ENCODE assay signal across 16 cellular contexts in the genomic region with DNA sequence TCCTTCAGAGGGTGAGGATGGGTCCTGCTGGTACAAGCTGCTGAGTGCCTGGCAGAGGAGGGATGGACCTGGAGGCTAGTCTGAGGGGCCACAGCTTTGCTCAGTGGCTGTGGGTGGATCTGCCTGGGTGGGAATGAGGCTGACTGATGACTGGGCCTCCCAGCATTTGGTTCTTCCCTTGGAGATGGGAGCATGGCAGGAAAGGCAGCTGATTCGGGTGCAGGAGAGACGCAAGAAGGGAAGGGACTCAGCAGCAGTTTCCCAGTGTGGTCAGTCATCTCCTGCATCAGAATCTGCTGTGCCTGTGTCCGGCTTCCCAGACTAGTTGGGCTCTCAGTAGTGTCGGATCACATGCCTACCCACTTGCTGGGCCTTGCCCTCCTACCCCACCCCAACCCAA. TPM values are rescaled to one million over a fixed set of nuclear protein-coding genes. Genes with fewer than 3 reads are reported as not detected.
A peak's percentile ranks its signal among the peaks of the same experiment; 100 is the strongest.
DNase-seq lines count a peak whose midpoint lies in the region; ATAC-seq and TF ChIP-seq lines count a peak whose summit lies in the region.
"Had no signal": no experiment of that assay in that cellular context is flagged by ENCODE, and none has a peak within 500 bp of the region (broad histone marks: within the 10 kb centered on the region; RNA-seq: fewer than 3 reads in every experiment).

No MANE protein-coding gene starts in this region.

- peaks cover 65% of the 10 kb centered on the region for H3K36me3 Mint-ChIP-seq in CD8-positive, alpha-beta T cell
- H3K36me3 Mint-ChIP-seq in activated T-helper 17 cell treated with anti-CD3 and anti-CD28 coated beads, Interleukin-2, amount 50 U/mL, for 72 hours (ENCODE audit: low read depth), result peaks cover 91% of the 10 kb centered on the region
- H3K36me3 Mint-ChIP-seq in naive thymus-derived CD8-positive, alpha-beta T cell, result peaks cover 0 to 74% (median 28%) of the 10 kb centered on the region in 3 donors
- H3K36me3 Mint-ChIP-seq: IgD-negative memory B cell had no signal

- DNase-seq in CD8-positive, alpha-beta T cell, result no peak
- DNase-seq in naive thymus-derived CD8-positive, alpha-beta T cell, result no peak
- DNase-seq in cerebellum (ENCODE audit: low spot score) (no peak), GM03348 (ENCODE audit: low spot score) (no peak), HT-29 (ENCODE audit: low spot score) (no peak), A172 (ENCODE audit: low spot score) (no peak)
- DNase-seq: activated effector memory CD4-positive, alpha-beta T cell treated with Interleukin-2 at 50 U/mL for 16 hours; BE2C; caudate nucleus; H9; islet precursor cell; NCI-H1105 treated with DMSO at 0.1 percent for 48 hours; NCI-H446 treated with DMSO at 0.1 percent for 48 hours had no signal

- peak overlapping the region; percentile 98 for H3K27ac Mint-ChIP-seq in CD8-positive, alpha-beta T cell
- H3K27ac Mint-ChIP-seq in activated T-helper 17 cell treated with anti-CD3 and anti-CD28 coated beads, Interleukin-2, amount 50 U/mL, for 72 hours, result peak overlapping the region; percentile 91
- H3K27ac Mint-ChIP-seq in naive thymus-derived CD8-positive, alpha-beta T cell, result peak overlapping the region; percentile 94 to 100 (median 98)
- H3K27ac Mint-ChIP-seq: H9 had no signal

- H3K9me3 ChIP-seq in BLaER1, result no peaks in the 10 kb centered on the region
- H3K9me3 ChIP-seq in CD8-positive, alpha-beta T cell (ENCODE audit: low read length), result no peaks in the 10 kb centered on the region
- H3K9me3 ChIP-seq: BE2C had no signal

- POLR2A ChIA-PET in CD8-positive, alpha-beta T cell (lab: Charles Lee), result interaction anchor here (0.9 kb wide), 1 partner anchor 24 kb away, joined by 3 read pairs; no protein-coding TSS in a partner anchor
- POLR2A ChIA-PET in naive thymus-derived CD8-positive, alpha-beta T cell (lab: Charles Lee), result interaction anchor here (0.7 to 3.0 kb wide), 4 partner anchors 8 to 97 kb away, joined by 3 to 20 read pairs (median 4); no protein-coding TSS in a partner anchor

- peak overlapping the region; percentile 81 for H3K4me2 ChIP-seq in BLaER1

- peaks cover 84% of the 10 kb centered on the region for H3K4me1 Mint-ChIP-seq in CD8-positive, alpha-beta T cell (ENCODE audit: low read depth)
- peaks cover 65% of the 10 kb centered on the region for H3K4me1 Mint-ChIP-seq in activated T-helper 17 cell treated with anti-CD3 and anti-CD28 coated beads, Interleukin-2, amount 50 U/mL, for 72 hours
- peaks cover 44 to 90% (median 78%) of the 10 kb centered on the region in 4 donors for H3K4me1 Mint-ChIP-seq in naive thymus-derived CD8-positive, alpha-beta T cell

- peak overlapping the region; percentile 65 for H3K4me3 Mint-ChIP-seq in CD8-positive, alpha-beta T cell
- H3K4me3 Mint-ChIP-seq in activated T-helper 17 cell treated with anti-CD3 and anti-CD28 coated beads, Interleukin-2, amount 50 U/mL, for 72 hours, result peak overlapping the region; percentile 91
- H3K4me3 Mint-ChIP-seq in naive thymus-derived CD8-positive, alpha-beta T cell, result peak overlapping the region; percentile 34 to 88 (median 72)
- H3K4me3 Mint-ChIP-seq: H9 had no signal

- peaks cover 76% of the 10 kb centered on the region for H3K4me1 ChIP-seq in BLaER1
- peaks cover 69% of the 10 kb centered on the region for H3K4me1 ChIP-seq in CD8-positive, alpha-beta T cell (ENCODE audit: insufficient read depth, low read length)

- peak overlapping the region; percentile 96 for H3K27ac ChIP-seq in BLaER1
- peak overlapping the region; percentile 46 for H3K27ac ChIP-seq in CD8-positive, alpha-beta T cell (ENCODE audit: low read depth, low read length)

- H3K27me3 ChIP-seq in BLaER1, result no peaks in the 10 kb centered on the region
- no peaks in the 10 kb centered on the region for H3K27me3 ChIP-seq in CD8-positive, alpha-beta T cell (ENCODE audit: insufficient read depth, low read length)
- H3K27me3 ChIP-seq: BE2C had no signal

- H3K9me3 Mint-ChIP-seq in CD8-positive, alpha-beta T cell, result no peaks in the 10 kb centered on the region
- no peaks in the 10 kb centered on the region for H3K9me3 Mint-ChIP-seq in activated T-helper 17 cell treated with anti-CD3 and anti-CD28 coated beads, Interleukin-2, amount 50 U/mL, for 72 hours
- H3K9me3 Mint-ChIP-seq in naive thymus-derived CD8-positive, alpha-beta T cell, result peaks cover 0 to 2% (median 0%) of the 10 kb centered on the region in 9 donors
- H3K9me3 Mint-ChIP-seq: H9, IgD-negative memory B cell had no signal

- TF ChIP-seq CTCF in CD8-positive, alpha-beta T cell (IDR thresholded peaks at IDR 0.05), result no peak

- no peak overlapping the region for H3K4me3 ChIP-seq in BLaER1
- H3K4me3 ChIP-seq in CD8-positive, alpha-beta T cell (ENCODE audit: low read depth, low read length), result peak overlapping the region; percentile 22

- 0 out of 2 replicates have a peak overlapping the region, but pooled peaks have one; percentile 5 for H3K9ac ChIP-seq in BLaER1

- intact Hi-C loops in CD8-positive, alpha-beta T cell (cut with DNase I, micrococcal nuclease), result loop anchor here (5.0 to 10.0 kb wide), 4 partner anchors 92 to 1414 kb away; a partner anchor contains a TSS

- CTCF ChIA-PET in CD8-positive, alpha-beta T cell (lab: Charles Lee), result interaction anchor here (1.1 to 22.2 kb wide), 3 partner anchors 13 to 127 kb away, joined by 4 to 289 read pairs (median 4); no protein-coding TSS in a partner anchor

- ATAC-seq in CD8-positive, alpha-beta T cell, result no peak
- ATAC-seq in activated T-helper 17 cell treated with anti-CD3 and anti-CD28 coated beads, Interleukin-2, amount 50 U/mL, for 72 hours (replicated peaks), result no peak
- ATAC-seq in naive thymus-derived CD8-positive, alpha-beta T cell, result no peak

- no peaks in the 10 kb centered on the region for H3K27me3 Mint-ChIP-seq in CD8-positive, alpha-beta T cell (ENCODE audit: low read depth)
- H3K27me3 Mint-ChIP-seq in activated T-helper 17 cell treated with anti-CD3 and anti-CD28 coated beads, Interleukin-2, amount 50 U/mL, for 72 hours, result no peaks in the 10 kb centered on the region
- no peaks in the 10 kb centered on the region for H3K27me3 Mint-ChIP-seq in naive thymus-derived CD8-positive, alpha-beta T cell
- H3K27me3 Mint-ChIP-seq: IgD-negative memory B cell had no signal

- H4K20me1 ChIP-seq in BLaER1, result peaks cover 41% of the 10 kb centered on the region

- H3K36me3 ChIP-seq in BLaER1, result peaks cover 61% of the 10 kb centered on the region
- H3K36me3 ChIP-seq in CD8-positive, alpha-beta T cell (ENCODE audit: insufficient read depth, low read length), result peaks cover 16% of the 10 kb centered on the region
- H3K36me3 ChIP-seq: BE2C had no signal

RNA-seq across cellular contexts. Expression of a gene that starts 7.3 kb away (rescaled TPM):
- total RNA-seq in CD8-positive, alpha-beta T cell, result 100 to 1,000 TPM; 275 to 282 TPM
- total RNA-seq in activated T-helper 17 cell treated with anti-CD3 and anti-CD28 coated beads, Interleukin-2, amount 50 U/mL, for 72 hours, result 100 to 1,000 TPM; 180 to 334 TPM
- 100 to 1,000 TPM; 408 to 419 TPM for total RNA-seq in naive thymus-derived CD8-positive, alpha-beta T cell
- polyA plus RNA-seq in naive thymus-derived CD8-positive, alpha-beta T cell, result 100 to 1,000 TPM in 2 of 3 donors, 10 to 100 TPM in 1; 97.5 to 116 (median 103) TPM
- total RNA-seq in cerebellum, result 10.1 TPM
- not detected in 2 replicates for total RNA-seq in HT-29 (2014; rRNA removed; shearing (Covaris generic))
- 8.1 and 8.6 TPM in 2 replicates for total RNA-seq in A172 (2014; rRNA removed; shearing (Covaris generic))

Comparison
In these comparisons a context has a peak if more than half of its experiments do, and no peak if none do; other contexts are left out.
1. RNA of a gene that starts 7.3 kb away (total RNA-seq): 408 to 419 TPM in naive thymus-derived CD8-positive, alpha-beta T cell, 180 to 334 TPM in activated T-helper 17 cell treated with anti-CD3 and anti-CD28 coated beads, Interleukin-2, amount 50 U/mL, for 72 hours and 275 to 282 TPM in CD8-positive, alpha-beta T cell; 10.1 TPM in cerebellum (single experiment), 8.1 to 8.6 TPM in A172 and not detected in HT-29; every median in the first group is over 10 times any median in the second.
2. Peak in every context shown above with its lines, with median percentiles within 50 percentile points of each other: H3K27ac Mint-ChIP-seq and H3K4me3 Mint-ChIP-seq.